ENCODE assay signal across 8 cellular contexts in the genomic region with DNA sequence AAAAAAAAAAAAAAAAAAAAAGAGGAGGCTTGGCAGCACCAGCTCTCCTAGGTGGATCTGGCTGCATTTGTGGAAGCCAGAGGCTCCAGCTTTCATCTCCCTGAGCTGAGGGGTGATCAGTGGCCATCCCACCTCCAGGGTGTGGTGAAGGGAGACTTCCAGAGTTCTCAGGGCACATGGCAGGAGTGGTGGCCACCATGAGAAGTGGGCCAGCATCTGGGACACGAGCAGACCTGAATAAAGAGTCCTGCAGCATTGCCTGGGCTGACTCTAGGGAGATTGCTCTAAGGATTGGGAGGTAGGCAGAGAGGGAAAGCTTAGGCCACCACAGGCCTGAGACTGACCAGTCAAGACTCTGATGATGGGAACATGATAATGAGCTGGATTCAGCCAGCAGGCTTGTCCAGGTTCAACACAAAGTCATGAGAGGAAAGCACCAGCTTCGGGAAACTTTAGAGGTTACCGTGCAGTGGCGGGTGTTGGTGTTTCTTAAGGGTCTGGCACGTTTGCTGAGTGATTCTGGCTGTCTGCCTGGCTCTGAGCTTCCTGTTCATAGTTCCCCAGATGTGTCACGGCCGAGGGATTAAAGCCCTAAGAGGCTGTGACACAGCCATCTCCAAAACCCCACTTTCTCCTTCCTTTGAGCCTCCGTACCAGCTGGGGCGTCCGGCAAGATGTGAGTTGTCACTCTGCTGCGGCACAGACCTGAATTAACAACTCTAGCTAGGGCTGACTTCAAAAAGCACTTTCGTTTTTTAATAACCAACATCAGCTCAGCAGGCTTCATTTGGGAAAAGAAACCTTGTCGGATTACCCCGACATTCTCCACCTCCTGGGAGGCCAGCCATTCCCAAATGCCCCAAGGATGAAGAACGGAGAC. TPM values are rescaled to one million over a fixed set of nuclear protein-coding genes. Genes with fewer than 3 reads are reported as not detected.
DNase-seq lines count a peak whose midpoint lies in the region; ATAC-seq, FAIRE-seq and TF ChIP-seq lines count a peak whose summit lies in the region.

No MANE protein-coding gene starts in this region.

- peak; percentile 76 for ATAC-seq in HG02588 (IDR thresholded peaks at IDR 0.05; ENCODE audit: unreplicated experiment)

- peak overlapping the region; percentile 84 for H3K27ac Mint-ChIP-seq in activated naive CD8-positive, alpha-beta T cell

- H3K36me3 ChIP-seq in kidney epithelial cell (ENCODE audit: control insufficient read depth, insufficient read depth, low read length): no peaks in the 10 kb centered on the region

- peaks cover 20% of the 10 kb centered on the region for H3K4me1 Mint-ChIP-seq in activated naive CD8-positive, alpha-beta T cell (ENCODE audit: low read depth)

- H3K27me3 Mint-ChIP-seq in activated naive CD8-positive, alpha-beta T cell: no peaks in the 10 kb centered on the region

- H3K9me3 Mint-ChIP-seq in activated naive CD8-positive, alpha-beta T cell (ENCODE audit: low read depth): no peaks in the 10 kb centered on the region

- TF ChIP-seq CTCF in GM10266 (IDR thresholded peaks at IDR 0.05; ENCODE audit: control insufficient read depth, insufficient read depth, low read depth, missing control alignments): no peak
- TF ChIP-seq CTCF in kidney epithelial cell (IDR thresholded peaks at IDR 0.05; ENCODE audit: insufficient read depth, low read length, poor library complexity, severe bottlenecking): no peak

- FAIRE-seq in RCC 7860 (lab: Jason Lieb, UNC): peak; percentile 67

- H3K4me3 ChIP-seq in kidney epithelial cell (ENCODE audit: low read depth, low read length): peak overlapping the region; percentile 14

- H3K4me3 Mint-ChIP-seq in activated naive CD8-positive, alpha-beta T cell: peak overlapping the region; percentile 84

- peaks cover 3% of the 10 kb centered on the region for H3K36me3 Mint-ChIP-seq in activated naive CD8-positive, alpha-beta T cell

- no peaks in the 10 kb centered on the region for H3K27me3 ChIP-seq in kidney epithelial cell (ENCODE audit: control insufficient read depth, insufficient read depth, low read length)

- DNase-seq in GM10266 (ENCODE audit: extremely low spot score): peak; percentile 32
- DNase-seq in RCC 7860 (ENCODE audit: low spot score): peak; percentile 79
- no peak for DNase-seq in kidney epithelial cell (ENCODE audit: low read depth)
- peak; percentile 52 to 81 (median 53) for DNase-seq in stimulated activated CD4-positive, alpha-beta T cell treated with anti-CD3 and anti-CD28 coated beads, TNF-alpha, amount 100 ng/mL, for 24 hours (ENCODE audit: low read depth in 3 of 3)
- no peak for DNase-seq in NCI-H1092 (lab: John Stamatoyannopoulos, UW)
- DNase-seq in NCI-H526 (lab: John Stamatoyannopoulos, UW): no peak

RNA-seq across cellular contexts. Expression of gene IL1R1, which starts 38.3 kb away (rescaled TPM):
- 8.7 and 12.9 TPM in 2 replicates for total RNA-seq in kidney epithelial cell

Comparison
In these comparisons a context has a peak if more than half of its experiments do, and no peak if none do; other contexts are left out.
1. DNase-seq: peak in GM10266 (single experiment), RCC 7860 (single experiment) and stimulated activated CD4-positive, alpha-beta T cell treated with anti-CD3 and anti-CD28 coated beads, TNF-alpha, amount 100 ng/mL, for 24 hours (3 of 3); none in kidney epithelial cell (single experiment), NCI-H1092 (single experiment) and NCI-H526 (0 of 2).